29 cellular contexts compared by ENCODE assay signal in the genomic region with DNA sequence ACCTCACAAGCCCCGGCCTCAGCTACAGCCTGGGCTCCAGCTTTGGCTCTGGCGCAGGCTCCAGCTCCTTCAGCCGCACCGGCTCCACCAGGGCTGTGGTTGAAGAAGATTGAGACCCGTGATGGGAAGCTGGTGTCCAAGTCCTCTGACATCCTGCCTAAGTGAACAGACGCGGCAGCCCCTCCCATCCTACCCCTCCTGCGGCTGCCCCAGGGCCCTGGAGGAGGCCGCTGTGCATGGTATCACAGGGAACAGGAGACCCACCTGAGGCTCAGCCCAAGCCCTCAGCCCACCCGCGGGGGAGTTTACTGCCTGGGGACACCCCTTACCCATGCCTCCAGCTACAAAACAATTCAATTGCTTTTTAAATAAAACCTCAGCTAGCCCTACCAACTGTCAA. TPM values are rescaled to one million over a fixed set of nuclear protein-coding genes. Genes with fewer than 3 reads are reported as not detected.
"Had no signal": no experiment of that assay in that cellular context is flagged by ENCODE, and none has a peak within 500 bp of the region (broad histone marks: within the 10 kb centered on the region; RNA-seq: fewer than 3 reads in every experiment).

No MANE protein-coding gene starts in this region.

- H3K4me3 Mint-ChIP-seq: endodermal cell; mesothelial cell of epicardium; naive B cell; natural killer cell treated with Interleukin-12 subunit alpha and Interleukin-12 subunit beta and Interleukin-15 and Interleukin-18, amount 100 ng/mL, for 72 hours; neural progenitor cell; stimulated activated effector memory CD8-positive, alpha-beta T cell treated with anti-CD3 and anti-CD28 coated beads, Interleukin-12 subunit alpha, Interleukin-12 subunit beta, amount 100 ng/mL, for 72 hours had no signal

- H3K4me2 ChIP-seq: neural progenitor cell, smooth muscle cell had no signal

- FAIRE-seq: colon, kidney, urothelium cell line had no signal

- H3K9ac ChIP-seq: neural progenitor cell, parathyroid adenoma had no signal

- H3K27ac ChIP-seq: epithelial cell of prostate, left lung, neural progenitor cell, parathyroid adenoma, thoracic aorta, tibial nerve, upper lobe of left lung had no signal

- H3K27ac Mint-ChIP-seq: endodermal cell; mesothelial cell of epicardium; natural killer cell treated with Interleukin-12 subunit alpha and Interleukin-12 subunit beta and Interleukin-15 and Interleukin-18, amount 100 ng/mL, for 72 hours; neural progenitor cell; progenitor cell of endocrine pancreas; stimulated activated effector memory CD8-positive, alpha-beta T cell treated with anti-CD3 and anti-CD28 coated beads, Interleukin-12 subunit alpha, Interleukin-12 subunit beta, amount 100 ng/mL, for 72 hours had no signal

- ATAC-seq: esophagus mucosa; gastrocnemius medialis; left cardiac atrium; left lung; mucosa of descending colon; natural killer cell treated with Interleukin-12 subunit alpha and Interleukin-12 subunit beta and Interleukin-15 and Interleukin-18, amount 100 ng/mL, for 72 hours; sciatic nerve; stimulated activated effector memory CD8-positive, alpha-beta T cell treated with anti-CD3 and anti-CD28 coated beads, Interleukin-12 subunit alpha, Interleukin-12 subunit beta, amount 100 ng/mL, for 72 hours had no signal

- DNase-seq: effector CD8-positive, alpha-beta T cell; endodermal cell; kidney; left cardiac atrium; left lung; mesenchymal stem cell; mucosa of descending colon; naive B cell; stimulated activated CD4-positive, alpha-beta T cell treated with anti-CD3 and anti-CD28 coated beads, Interleukin-12 subunit alpha, Interleukin-12 subunit beta, amount 100 ng/mL, for 4 hours; stimulated activated CD4-positive, alpha-beta T cell treated with anti-CD3 and anti-CD28 coated beads, Interleukin-1b, Interleukin-23, amount 100 ng/mL, for 48 hours; stimulated activated CD4-positive, alpha-beta T cell treated with anti-CD3 and anti-CD28 coated beads, Interleukin-4, amount 100 ng/mL, for 1 hour; stimulated activated naive CD4-positive, alpha-beta T cell treated with Interleukin-2 at 50 U/mL for 16 hours; stomach had no signal

- H2AFZ ChIP-seq: neural progenitor cell, parathyroid adenoma had no signal

- H3K79me2 ChIP-seq: parathyroid adenoma had no signal

- H3K36me3 ChIP-seq: gastrocnemius medialis, left lung, neural progenitor cell, stomach, thoracic aorta, tibial nerve, upper lobe of left lung had no signal

- H3K27me3 ChIP-seq: gastrocnemius medialis, tibial nerve, upper lobe of left lung had no signal

- H3K9me3 Mint-ChIP-seq: endodermal cell; mesothelial cell of epicardium; naive B cell; natural killer cell treated with Interleukin-12 subunit alpha and Interleukin-12 subunit beta and Interleukin-15 and Interleukin-18, amount 100 ng/mL, for 72 hours; stimulated activated effector memory CD8-positive, alpha-beta T cell treated with anti-CD3 and anti-CD28 coated beads, Interleukin-12 subunit alpha, Interleukin-12 subunit beta, amount 100 ng/mL, for 72 hours had no signal

- H3K4me1 Mint-ChIP-seq: endodermal cell; naive B cell; neural progenitor cell; stimulated activated effector memory CD8-positive, alpha-beta T cell treated with anti-CD3 and anti-CD28 coated beads, Interleukin-12 subunit alpha, Interleukin-12 subunit beta, amount 100 ng/mL, for 72 hours had no signal

- H3K9me3 ChIP-seq: gastrocnemius medialis, left lung, mucosa of descending colon, stomach, thoracic aorta, tibial nerve, upper lobe of left lung had no signal

- H3K4me3 ChIP-seq: gastrocnemius medialis, left lung, mucosa of descending colon, neural progenitor cell, smooth muscle cell, stomach, thoracic aorta, tibial nerve, upper lobe of left lung had no signal

- H3K4me1 ChIP-seq: left lung, neural progenitor cell, parathyroid adenoma had no signal

- H3K36me3 Mint-ChIP-seq: mesothelial cell of epicardium; naive B cell; natural killer cell treated with Interleukin-12 subunit alpha and Interleukin-12 subunit beta and Interleukin-15 and Interleukin-18, amount 100 ng/mL, for 72 hours; neural progenitor cell; stimulated activated effector memory CD8-positive, alpha-beta T cell treated with anti-CD3 and anti-CD28 coated beads, Interleukin-12 subunit alpha, Interleukin-12 subunit beta, amount 100 ng/mL, for 72 hours had no signal

RNA-seq across cellular contexts. Expression of a gene that starts 6.0 kb away (rescaled TPM):
- total RNA-seq: natural killer cell treated with Interleukin-12 subunit alpha and Interleukin-12 subunit beta and Interleukin-15 and Interleukin-18, amount 100 ng/mL, for 72 hours had no signal
